Comparison of ENCODE assay signal across 8 cellular contexts in the genomic region with DNA sequence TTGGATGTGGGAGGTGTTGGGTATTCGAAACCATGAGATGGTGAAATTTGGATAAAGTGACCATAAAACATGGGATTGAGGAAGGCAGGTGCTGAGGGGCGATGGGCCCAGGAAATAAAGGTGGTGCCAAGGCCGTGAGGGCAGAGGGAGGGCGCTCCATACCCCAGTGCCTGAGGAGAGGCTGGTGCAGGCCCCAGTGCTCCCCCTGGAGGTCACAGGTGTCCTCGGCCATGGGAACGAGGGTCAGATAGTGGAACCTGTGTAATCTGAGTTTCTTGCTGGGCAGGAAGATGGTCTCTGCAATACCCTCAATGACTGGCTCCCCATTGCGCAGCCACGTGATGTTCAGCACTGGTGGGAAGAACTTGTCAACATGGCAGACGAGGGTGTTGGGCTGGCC. TPM values are rescaled to one million over a fixed set of nuclear protein-coding genes. Genes with fewer than 3 reads are reported as not detected.
A peak's percentile ranks its signal among the peaks of the same experiment; 100 is the strongest.
DNase-seq lines count a peak whose midpoint lies in the region; ATAC-seq and TF ChIP-seq lines count a peak whose summit lies in the region.

No MANE protein-coding gene starts in this region.

- peaks cover 3% of the 10 kb centered on the region for H3K4me1 Mint-ChIP-seq in CD8-positive, alpha-beta T cell (ENCODE audit: low read depth)
- H3K4me1 Mint-ChIP-seq in activated T-helper 1 cell treated with anti-CD3 and anti-CD28 coated beads, Interleukin-12 subunit alpha, Interleukin-12 subunit beta, Interleukin-2, Interleukin-4 antibody, amounts not matched to agents 30 ng/mL and 10 ng/mL and 1 ng/mL, durations not matched to agents 14 hours and 24 hours and 36 hours (ENCODE audit: low read depth): no peaks in the 10 kb centered on the region

- no peak overlapping the region for H3K27ac Mint-ChIP-seq in CD8-positive, alpha-beta T cell
- no peak overlapping the region for H3K27ac Mint-ChIP-seq in activated T-helper 1 cell treated with anti-CD3 and anti-CD28 coated beads, Interleukin-12 subunit alpha, Interleukin-12 subunit beta, Interleukin-2, Interleukin-4 antibody, amounts not matched to agents 30 ng/mL and 10 ng/mL and 1 ng/mL, durations not matched to agents 14 hours and 24 hours and 36 hours

- no peak overlapping the region for H3K27ac ChIP-seq in CD8-positive, alpha-beta T cell (ENCODE audit: low read depth, low read length)
- no peak overlapping the region for H3K27ac ChIP-seq in right cardiac atrium (ENCODE audit: low read length)

- TF ChIP-seq POLR2A in NB4 (IDR thresholded peaks at IDR 0.05; ENCODE audit: extremely low read depth, insufficient read length): no peak

- no peaks in the 10 kb centered on the region for H3K9me3 Mint-ChIP-seq in CD8-positive, alpha-beta T cell
- H3K9me3 Mint-ChIP-seq in activated T-helper 1 cell treated with anti-CD3 and anti-CD28 coated beads, Interleukin-12 subunit alpha, Interleukin-12 subunit beta, Interleukin-2, Interleukin-4 antibody, amounts not matched to agents 30 ng/mL and 10 ng/mL and 1 ng/mL, durations not matched to agents 14 hours and 24 hours and 36 hours: no peaks in the 10 kb centered on the region

- peak; percentile 86 for ATAC-seq in CD8-positive, alpha-beta T cell
- ATAC-seq in right cardiac atrium (peak; percentile 71 to 72), HG03442 (IDR thresholded peaks at IDR 0.05; ENCODE audit: unreplicated experiment) (no peak), HG03095 (IDR thresholded peaks at IDR 0.05; ENCODE audit: unreplicated experiment) (no peak)

- POLR2A ChIA-PET in CD8-positive, alpha-beta T cell (lab: Charles Lee): no interaction called here

- intact Hi-C loops in CD8-positive, alpha-beta T cell (cut with DNase I, micrococcal nuclease): loop anchor here (1.0 to 10.0 kb wide), 2 partner anchors 78 to 207 kb away; no protein-coding TSS in a partner anchor
- intact Hi-C loops in activated T-helper 1 cell treated with anti-CD3 and anti-CD28 coated beads, Interleukin-12 subunit alpha, Interleukin-12 subunit beta, Interleukin-2, Interleukin-4 antibody, amounts not matched to agents 30 ng/mL and 10 ng/mL and 1 ng/mL, durations not matched to agents 14 hours and 24 hours and 36 hours (cut with micrococcal nuclease): loop anchor here (1.0 kb wide), 1 partner anchor 78 kb away; no protein-coding TSS in a partner anchor
- intact Hi-C loops in right cardiac atrium (cut with DNase I): loop anchor here in 2 of 4 donors (10.0 kb wide), 2 partner anchors 77 to 87 kb away; partner anchors contain the start of gene HLA-DOA (in 1 of the 2)

- no peaks in the 10 kb centered on the region for H3K9me3 ChIP-seq in CD8-positive, alpha-beta T cell (ENCODE audit: low read length)
- H3K9me3 ChIP-seq in right cardiac atrium (ENCODE audit: control insufficient read depth, low read length): no peaks in the 10 kb centered on the region

- H3K4me3 ChIP-seq in CD8-positive, alpha-beta T cell (ENCODE audit: low read depth, low read length): no peak overlapping the region
- H3K4me3 ChIP-seq in NB4 (ENCODE audit: low read depth, low read length) (no peak overlapping the region), right cardiac atrium (ENCODE audit: low read length) (no peak overlapping the region)

- peaks cover 13% of the 10 kb centered on the region for H3K27me3 Mint-ChIP-seq in CD8-positive, alpha-beta T cell (ENCODE audit: low read depth)
- H3K27me3 Mint-ChIP-seq in activated T-helper 1 cell treated with anti-CD3 and anti-CD28 coated beads, Interleukin-12 subunit alpha, Interleukin-12 subunit beta, Interleukin-2, Interleukin-4 antibody, amounts not matched to agents 30 ng/mL and 10 ng/mL and 1 ng/mL, durations not matched to agents 14 hours and 24 hours and 36 hours (ENCODE audit: insufficient read depth): peaks cover 16% of the 10 kb centered on the region

- H3K36me3 ChIP-seq in CD8-positive, alpha-beta T cell (ENCODE audit: insufficient read depth, low read length): no peaks in the 10 kb centered on the region

- DNase-seq in CD8-positive, alpha-beta T cell: peak; percentile 40 to 71 (median 62)
- DNase-seq in NB4 (ENCODE audit: low read depth) (peak; percentile 48), right cardiac atrium (peak; percentile 47 to 71 (median 64)), hippocampal formation (lab: John Stamatoyannopoulos, UW) (no peak)
- DNase-seq in activated T-helper 1 cell treated with anti-CD3 and anti-CD28 coated beads, Interleukin-12 subunit alpha, Interleukin-12 subunit beta, Interleukin-2, Interleukin-4 antibody, amounts not matched to agents 30 ng/mL and 10 ng/mL and 1 ng/mL, durations not matched to agents 14 hours and 24 hours and 36 hours (ENCODE audit: low spot score): peak; percentile 35
- peak; percentile 40 to 53 for DNase-seq in stimulated activated CD8-positive, alpha-beta memory T cell treated with anti-CD3 and anti-CD28 coated beads, Interleukin-2, amount 100 ng/mL, for 48 hours (ENCODE audit: low read depth in 2 of 2)

- no peak overlapping the region for H3K4me3 Mint-ChIP-seq in CD8-positive, alpha-beta T cell
- H3K4me3 Mint-ChIP-seq in activated T-helper 1 cell treated with anti-CD3 and anti-CD28 coated beads, Interleukin-12 subunit alpha, Interleukin-12 subunit beta, Interleukin-2, Interleukin-4 antibody, amounts not matched to agents 30 ng/mL and 10 ng/mL and 1 ng/mL, durations not matched to agents 14 hours and 24 hours and 36 hours: no peak overlapping the region

- H3K36me3 Mint-ChIP-seq in CD8-positive, alpha-beta T cell: peaks cover 11% of the 10 kb centered on the region
- peaks cover 3% of the 10 kb centered on the region for H3K36me3 Mint-ChIP-seq in activated T-helper 1 cell treated with anti-CD3 and anti-CD28 coated beads, Interleukin-12 subunit alpha, Interleukin-12 subunit beta, Interleukin-2, Interleukin-4 antibody, amounts not matched to agents 30 ng/mL and 10 ng/mL and 1 ng/mL, durations not matched to agents 14 hours and 24 hours and 36 hours (ENCODE audit: low read depth)

- H3K27me3 ChIP-seq in CD8-positive, alpha-beta T cell (ENCODE audit: insufficient read depth, low read length): no peaks in the 10 kb centered on the region
- H3K27me3 ChIP-seq in right cardiac atrium (ENCODE audit: control insufficient read depth, insufficient read depth): no peaks in the 10 kb centered on the region

- H3K4me1 ChIP-seq in CD8-positive, alpha-beta T cell (ENCODE audit: insufficient read depth, low read length): peaks cover 7% of the 10 kb centered on the region
- H3K4me1 ChIP-seq in right cardiac atrium (ENCODE audit: control insufficient read depth, insufficient read depth, low read length): no peaks in the 10 kb centered on the region

- peak; percentile 65 for TF ChIP-seq CTCF in CD8-positive, alpha-beta T cell (IDR thresholded peaks at IDR 0.05)
- peak; percentile 80 for TF ChIP-seq CTCF in NB4 (IDR thresholded peaks at IDR 0.05; ENCODE audit: low read depth, low read length)

- CTCF ChIA-PET in CD8-positive, alpha-beta T cell (lab: Charles Lee): interaction anchor here (1.0 to 1.3 kb wide), 3 partner anchors 27 to 77 kb away, joined by 3 to 14 read pairs (median 5); no protein-coding TSS in a partner anchor

- whole genome bisulfite sequencing in right cardiac atrium: 34% methylated on average over 9 of the region's 9 CpGs

RNA-seq across cellular contexts. Expression of gene HLA-DPB1, which starts 16.2 kb away (rescaled TPM):
- 10 to 100 TPM; 55.3 to 58.6 TPM for total RNA-seq in CD8-positive, alpha-beta T cell
- 12.2 and 12.3 TPM in 2 replicates for total RNA-seq in activated T-helper 1 cell treated with anti-CD3 and anti-CD28 coated beads, Interleukin-12 subunit alpha, Interleukin-12 subunit beta, Interleukin-2, Interleukin-4 antibody, amounts not matched to agents 30 ng/mL and 10 ng/mL and 1 ng/mL, durations not matched to agents 14 hours and 24 hours and 36 hours
- 10 to 100 TPM; 46.2 to 71.0 (median 57.4) TPM for total RNA-seq in right cardiac atrium
- polyA plus RNA-seq in right cardiac atrium: 35.9 TPM

RNA-seq across cellular contexts. Expression of gene HLA-DPA1, which starts 18.5 kb away (rescaled TPM):
- total RNA-seq in CD8-positive, alpha-beta T cell: 10 to 100 TPM; 40.5 to 45.7 TPM
- total RNA-seq in activated T-helper 1 cell treated with anti-CD3 and anti-CD28 coated beads, Interleukin-12 subunit alpha, Interleukin-12 subunit beta, Interleukin-2, Interleukin-4 antibody, amounts not matched to agents 30 ng/mL and 10 ng/mL and 1 ng/mL, durations not matched to agents 14 hours and 24 hours and 36 hours: 61.0 and 66.7 TPM in 2 replicates
- total RNA-seq in right cardiac atrium: 10 to 100 TPM; 49.5 to 58.6 (median 54.1) TPM
- 31.1 TPM for polyA plus RNA-seq in right cardiac atrium

Comparison
In these comparisons a context has a peak if more than half of its experiments do, and no peak if none do; other contexts are left out.
1. ATAC-seq: peak in CD8-positive, alpha-beta T cell (single experiment) and right cardiac atrium (2 of 2); none in HG03442 (single experiment) and HG03095 (single experiment).
2. DNase-seq: peak in CD8-positive, alpha-beta T cell (7 of 7), NB4 (single experiment), activated T-helper 1 cell treated with anti-CD3 and anti-CD28 coated beads, Interleukin-12 subunit alpha, Interleukin-12 subunit beta, Interleukin-2, Interleukin-4 antibody, amounts not matched to agents 30 ng/mL and 10 ng/mL and 1 ng/mL, durations not matched to agents 14 hours and 24 hours and 36 hours (single experiment), right cardiac atrium (3 of 3) and stimulated activated CD8-positive, alpha-beta memory T cell treated with anti-CD3 and anti-CD28 coated beads, Interleukin-2, amount 100 ng/mL, for 48 hours (2 of 2); none in hippocampal formation (0 of 2).